Comparison of ENCODE assay signal across 9 cellular contexts in the genomic region with DNA sequence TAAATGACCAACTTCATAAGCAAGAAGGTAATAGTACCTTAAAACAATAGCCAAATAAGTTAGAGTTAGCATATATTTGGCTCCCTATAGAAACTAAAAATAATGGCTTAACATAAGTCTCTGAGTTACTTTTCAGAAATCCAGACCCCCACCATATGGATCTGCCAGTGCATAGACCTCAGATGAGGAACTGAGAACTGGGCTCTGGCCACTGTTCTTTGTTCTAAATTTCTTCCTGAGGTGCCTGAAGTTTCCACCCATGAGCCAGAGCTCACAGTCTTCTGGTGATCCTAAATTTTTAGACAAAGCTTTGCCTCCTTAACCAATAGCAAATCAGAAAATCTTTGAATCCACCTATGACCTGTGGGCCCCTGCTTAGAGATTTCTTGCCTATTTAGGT.
"Had no signal": no experiment of that assay in that cellular context is flagged by ENCODE, and none has a peak within 500 bp of the region (broad histone marks: within the 10 kb centered on the region; RNA-seq: fewer than 3 reads in every experiment).

No MANE protein-coding gene starts in this region.

- H3K27ac ChIP-seq: GM23248, HL-60 had no signal

- FAIRE-seq: HepG2 had no signal

- H3K4me3 ChIP-seq: GM23248, HAP-1 had no signal

- H3K4me1 ChIP-seq: HAP-1 had no signal

- DNase-seq: GM23248, GOT3, H7, HFFc6, KBM-7 had no signal

- ATAC-seq: HCT116, HepG2 had no signal

- H3K36me3 ChIP-seq: HAP-1 had no signal

- H3K9me3 ChIP-seq: HAP-1 had no signal
